ENCODE assay signal across 33 cellular contexts in the genomic region with DNA sequence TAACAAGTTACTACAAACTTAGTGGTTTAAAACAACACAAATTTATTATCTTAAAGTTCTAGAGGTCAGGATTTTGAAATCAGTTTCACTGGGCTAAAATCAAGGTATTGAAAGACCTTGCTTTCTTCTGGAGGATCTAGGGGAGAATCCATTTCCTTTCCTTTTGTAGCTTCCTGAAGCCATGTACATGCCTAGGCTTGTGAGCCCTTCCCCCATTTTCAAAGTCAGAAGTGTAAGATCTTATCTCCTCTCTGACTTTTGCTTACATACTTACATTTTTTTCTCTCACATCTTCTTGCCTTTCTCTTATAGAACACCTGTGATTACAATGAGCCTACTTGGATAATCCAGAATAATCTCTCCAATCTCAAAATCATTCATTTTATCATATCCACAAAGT.
"Had no signal": no experiment of that assay in that cellular context is flagged by ENCODE, and none has a peak within 500 bp of the region (broad histone marks: within the 10 kb centered on the region; RNA-seq: fewer than 3 reads in every experiment).

No MANE protein-coding gene starts in this region.

- H3K4me3 ChIP-seq: cardiac muscle cell, colonic mucosa, dorsolateral prefrontal cortex, gastrocnemius medialis, heart left ventricle had no signal

- DNase-seq: activated B cell treated with CpG ODN at 0.5 μM for 24 hours; activated CD4-positive, alpha-beta T cell treated with anti-CD3 and anti-CD28 coated beads for 48 hours; activated CD4-positive, alpha-beta T cell treated with anti-CD3 and anti-CD28 coated beads, Interleukin-2, amount 50 U/mL, for 1 hour; activated CD4-positive, alpha-beta T cell treated with anti-CD3 and anti-CD28 coated beads, Interleukin-2, amount 50 U/mL, for 48 hours; activated CD8-positive, alpha-beta memory T cell treated with anti-CD3 and anti-CD28 coated beads for 24 hours; activated CD8-positive, alpha-beta T cell treated with anti-CD3 and anti-CD28 coated beads for 36 hours; activated effector memory CD4-positive, alpha-beta T cell treated with Interleukin-2 at 50 U/mL for 16 hours; activated gamma-delta T cell treated with Interleukin-2 at 50 U/mL for 16 hours; activated naive CD4-positive, alpha-beta T cell treated with anti-CD3 and anti-CD28 coated beads, Interleukin-2, amount 50 U/mL, for 16 hours; activated naive CD4-positive, alpha-beta T cell treated with Interleukin-2 at 50 U/mL for 16 hours; activated T-cell treated with anti-CD3 and anti-CD28 coated beads, Interleukin-2, amount 50 U/mL, for 4 hours; amniotic stem cell; anterior cingulate cortex; brain microvascular endothelial cell; central memory CD4-positive, alpha-beta T cell; cerebellar nuclear complex; colonic mucosa; dorsolateral prefrontal cortex; effector memory CD4-positive, alpha-beta T cell; endodermal cell; foreskin fibroblast; gastrocnemius medialis; glutamatergic neuron; heart left ventricle; T-helper 1 cell; T-helper 17 cell; T1000; WERI-Rb-1 had no signal

- H3K36me3 ChIP-seq: brain microvascular endothelial cell, cardiac muscle cell, colonic mucosa, gastrocnemius medialis, heart left ventricle, WERI-Rb-1 had no signal

- ATAC-seq: activated CD4-positive, CD25-positive, alpha-beta regulatory T cell treated with anti-CD3 and anti-CD28 coated beads, Interleukin-2, amount 50 U/mL, for 24 hours; activated CD8-positive, alpha-beta T cell treated with anti-CD3 and anti-CD28 coated beads for 36 hours; activated T-cell treated with anti-CD3 and anti-CD28 coated beads, Interleukin-2, amount 50 U/mL, for 4 hours; activated T-helper 17 cell treated with anti-CD3 and anti-CD28 coated beads, Interleukin-2, amount 50 U/mL, for 72 hours; esophagus mucosa; gastrocnemius medialis; heart left ventricle; T-helper 17 cell had no signal

- H3K27me3 ChIP-seq: brain microvascular endothelial cell, cardiac muscle cell, colonic mucosa, dorsolateral prefrontal cortex, gastrocnemius medialis, heart left ventricle had no signal

- H3K27ac ChIP-seq: brain microvascular endothelial cell, cardiac muscle cell, colonic mucosa, dorsolateral prefrontal cortex, gastrocnemius medialis, heart left ventricle, WERI-Rb-1 had no signal

- FAIRE-seq: astrocyte had no signal
